10 cellular contexts compared by ENCODE assay signal in the genomic region with DNA sequence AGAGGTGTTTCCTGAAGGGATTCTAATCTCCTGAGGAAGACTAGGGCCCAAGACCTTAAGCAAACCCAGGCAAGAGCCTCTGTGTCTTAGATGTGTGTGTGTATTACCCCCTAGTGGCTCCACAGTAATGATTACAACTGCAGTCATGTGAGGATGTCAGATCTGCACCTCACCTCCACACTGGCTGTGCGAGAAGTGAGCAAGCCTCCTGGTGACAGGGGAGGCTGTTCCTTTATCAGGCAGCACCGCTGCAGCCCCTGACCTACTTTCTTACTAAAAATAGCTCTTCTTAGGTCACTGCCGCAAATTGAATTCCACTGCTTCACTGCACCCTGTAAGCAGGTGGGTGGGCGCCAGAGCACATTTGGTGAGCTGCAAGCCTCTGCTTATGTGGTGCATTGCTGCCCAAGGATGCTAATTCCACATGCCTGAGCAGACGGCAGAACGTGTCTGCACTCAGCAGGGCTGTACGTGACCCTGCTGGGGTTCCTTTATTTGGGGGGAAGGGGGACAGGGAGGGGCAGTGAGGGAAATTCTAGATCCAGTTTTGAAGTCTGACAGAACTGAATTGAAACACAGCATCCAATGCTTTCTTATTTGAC.
A peak's percentile ranks its signal among the peaks of the same experiment; 100 is the strongest.
DNase-seq lines count a peak whose midpoint lies in the region; ATAC-seq, FAIRE-seq and TF ChIP-seq lines count a peak whose summit lies in the region.
"Had no signal": no experiment of that assay in that cellular context is flagged by ENCODE, and none has a peak within 500 bp of the region (broad histone marks: within the 10 kb centered on the region; RNA-seq: fewer than 3 reads in every experiment).

No MANE protein-coding gene starts in this region.

- H3K4me1 ChIP-seq in right atrium auricular region, result no peaks in the 10 kb centered on the region
- H3K4me1 ChIP-seq in heart left ventricle, result peaks cover 0 to 13% (median 5%) of the 10 kb centered on the region in 12 donors
- no peaks in the 10 kb centered on the region for H3K4me1 ChIP-seq in thyroid gland

- H3K36me3 ChIP-seq in right atrium auricular region (no peaks in the 10 kb centered on the region), heart left ventricle (no peaks in the 10 kb centered on the region), thyroid gland (no peaks in the 10 kb centered on the region)

- peak in 1 of 2 donors; percentile 47 for TF ChIP-seq CTCF in right atrium auricular region (IDR thresholded peaks at IDR 0.05)
- peak; percentile 34 for TF ChIP-seq CTCF in WI38 (IDR thresholded peaks at IDR 0.05; ENCODE audit: low read depth, low read length)
- peak in 8 of 12 donors; percentile 8 to 46 (median 32) for TF ChIP-seq CTCF in heart left ventricle (IDR thresholded peaks at IDR 0.05)
- no peak for TF ChIP-seq CTCF in thyroid gland (IDR thresholded peaks at IDR 0.05)

- H3K27ac ChIP-seq in right atrium auricular region (no peak overlapping the region), heart left ventricle (no peak overlapping the region), thyroid gland (no peak overlapping the region)

- FAIRE-seq in RCC 7860 (lab: Jason Lieb, UNC), result no peak
- FAIRE-seq: endothelial cell of umbilical vein had no signal

- ATAC-seq in Right ventricle myocardium inferior (peak; percentile 67), heart left ventricle (peak in 3 of 4 donors; percentile 81 to 86 (median 83)), GM18517 (IDR thresholded peaks at IDR 0.05; ENCODE audit: unreplicated experiment) (no peak)

- H3K9me3 ChIP-seq in right atrium auricular region, result no peaks in the 10 kb centered on the region
- no peaks in the 10 kb centered on the region for H3K9me3 ChIP-seq in heart left ventricle
- H3K9me3 ChIP-seq in thyroid gland, result no peaks in the 10 kb centered on the region

- H3K4me3 ChIP-seq in right atrium auricular region (no peak overlapping the region), WI38 (ENCODE audit: low read depth, low read length) (no peak overlapping the region), heart left ventricle (no peak overlapping the region), thyroid gland (replicated peaks in 1 of 3) (no peak overlapping the region)

- H3K27me3 ChIP-seq in right atrium auricular region (no peaks in the 10 kb centered on the region), heart left ventricle (no peaks in the 10 kb centered on the region), thyroid gland (no peaks in the 10 kb centered on the region)

- TF ChIP-seq POLR2A in heart left ventricle (IDR thresholded peaks at IDR 0.05) (no peak), thyroid gland (IDR thresholded peaks at IDR 0.05) (no peak)

- 33 to 62% (median 51%) methylated on average over 5 to 7 of the region's 7 CpGs for WGBS in heart left ventricle, 4 donors
- 68 to 69% methylated on average over 7 of the region's 7 CpGs for WGBS in thyroid gland, 2 donors

- intact Hi-C loops in Right ventricle myocardium inferior (cut with DNase I) (loop anchor here (10.0 kb wide), 2 partner anchors 112 to 128 kb away; a partner anchor contains a TSS), heart left ventricle (cut with DNase I) (loop anchor here in 7 of 10 donors (2.0 to 10.0 kb wide), 9 partner anchors 72 to 250 kb away; a partner anchor contains a TSS), thyroid gland (cut with DNase I) (no loop called here)

- DNase-seq in Right ventricle myocardium inferior (ENCODE audit: missing footprints) (no peak), right atrium auricular region (ENCODE audit: low spot score) (no peak), heart left ventricle (peak in 4 of 5 donors; percentile 10 to 47 (median 32)), thyroid gland (peak; percentile 37 to 42), UCSD-AML1 (lab: John Stamatoyannopoulos, UW; ENCODE audit: unreplicated experiment) (no peak), RCC 7860 (ENCODE audit: low spot score) (no peak)
- DNase-seq: activated CD8-positive, alpha-beta memory T cell treated with anti-CD3 and anti-CD28 coated beads, Interleukin-2, amount 50 U/mL, for 48 hours had no signal

Comparison
In these comparisons a context has a peak if more than half of its experiments do, and no peak if none do; other contexts are left out.
1. DNase-seq: peak in heart left ventricle (4 of 5) and thyroid gland (2 of 2); none in Right ventricle myocardium inferior (single experiment), right atrium auricular region (single experiment), UCSD-AML1 (single experiment) and RCC 7860 (single experiment).
2. CTCF ChIP-seq: peak in WI38 (single experiment) and heart left ventricle (8 of 12); none in thyroid gland (0 of 6).